In the genomic region with DNA sequence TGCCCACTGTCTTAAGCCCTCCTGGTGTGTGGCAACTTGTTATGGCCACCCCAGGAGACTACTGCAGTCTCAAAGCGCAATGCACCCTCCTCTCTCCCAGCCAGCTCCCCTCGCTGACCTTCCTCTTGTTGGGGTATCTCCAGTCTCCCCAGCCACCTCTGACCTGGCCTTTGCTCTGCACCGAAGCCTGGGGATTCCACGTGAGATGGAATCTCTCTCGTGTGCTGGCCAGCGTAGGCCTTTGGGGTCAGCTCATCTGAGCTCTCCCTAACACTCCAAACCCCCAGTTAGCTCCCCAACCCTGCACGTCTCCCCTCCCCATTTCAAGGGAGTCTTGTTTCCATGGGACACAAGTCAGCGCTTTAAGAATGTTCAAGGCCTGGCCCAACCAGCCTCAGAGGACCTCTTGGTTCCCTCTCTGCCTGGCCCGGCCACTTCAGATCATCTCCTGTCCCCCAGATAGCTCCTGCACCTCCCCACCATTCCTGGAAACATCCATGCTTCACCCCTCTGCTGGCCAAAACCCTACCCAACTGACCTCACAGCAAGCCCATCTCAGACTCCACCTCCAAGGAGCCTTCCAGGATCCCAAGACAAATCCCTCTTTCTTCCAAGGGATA, we compare ENCODE assay signal across 8 cellular contexts. TPM values are rescaled to one million over a fixed set of nuclear protein-coding genes. Genes with fewer than 3 reads are reported as not detected.
DNase-seq lines count a peak whose midpoint lies in the region; ATAC-seq and TF ChIP-seq lines count a peak whose summit lies in the region.

No MANE protein-coding gene starts in this region.

- 97% methylated on average over 9 of the region's 9 CpGs for WGBS in smooth muscle cell (ENCODE audit: low lambda C conversion rate)

- in situ Hi-C loops in GM13977 (cut with MboI; ENCODE audit: low pct_unique_long_range_greater_than_20kb, low sequenced_read_pairs, unreplicated experiment), result no loop called here

- H3K4me1 Mint-ChIP-seq in activated naive CD8-positive, alpha-beta T cell treated with anti-CD3 and anti-CD28 coated beads for 36 hours, result peaks cover 94% of the 10 kb centered on the region

- no peaks in the 10 kb centered on the region for H3K9me3 Mint-ChIP-seq in activated naive CD8-positive, alpha-beta T cell treated with anti-CD3 and anti-CD28 coated beads for 36 hours

- peaks cover 59% of the 10 kb centered on the region for H3K4me1 ChIP-seq in smooth muscle cell (ENCODE audit: low read depth)

- H3K9me3 ChIP-seq in smooth muscle cell (replicated peaks; ENCODE audit: low read depth), result no peaks in the 10 kb centered on the region

- no peak for ATAC-seq in GM19397 (IDR thresholded peaks at IDR 0.05; ENCODE audit: unreplicated experiment)

- H3K27me3 Mint-ChIP-seq in activated naive CD8-positive, alpha-beta T cell treated with anti-CD3 and anti-CD28 coated beads for 36 hours, result no peaks in the 10 kb centered on the region

- H3K36me3 Mint-ChIP-seq in activated naive CD8-positive, alpha-beta T cell treated with anti-CD3 and anti-CD28 coated beads for 36 hours, result peaks cover 27% of the 10 kb centered on the region

- H3K4me3 ChIP-seq in HL-60 (replicated peaks; ENCODE audit: insufficient read depth, low read length), result no peak overlapping the region
- no peak overlapping the region for H3K4me3 ChIP-seq in smooth muscle cell

- DNase-seq in HL-60 (ENCODE audit: low read depth in 1 of 2, low spot score in 1 of 2) (no peak), iris pigment epithelial cell (ENCODE audit: low read depth) (peak; percentile 10), smooth muscle cell (lab: John Stamatoyannopoulos, UW; ENCODE audit: unreplicated experiment) (no peak), NCI-H82 (lab: John Stamatoyannopoulos, UW) (no peak), kidney glomerular epithelial cell (lab: John Stamatoyannopoulos, UW) (no peak), GM13977 (ENCODE audit: low spot score) (no peak)
- no peak for DNase-seq in activated naive CD8-positive, alpha-beta T cell treated with anti-CD3 and anti-CD28 coated beads for 36 hours

- peak overlapping the region; percentile 20 for H3K4me3 Mint-ChIP-seq in activated naive CD8-positive, alpha-beta T cell treated with anti-CD3 and anti-CD28 coated beads for 36 hours

- peak overlapping the region; percentile 28 for H3K27ac Mint-ChIP-seq in activated naive CD8-positive, alpha-beta T cell treated with anti-CD3 and anti-CD28 coated beads for 36 hours

- H3K27ac ChIP-seq in HL-60 (replicated peaks) (peak overlapping the region; percentile 80), smooth muscle cell (ENCODE audit: low read depth) (peak overlapping the region; percentile 99)

- peaks cover 89% of the 10 kb centered on the region for H4K20me1 ChIP-seq in smooth muscle cell (ENCODE audit: low read depth)

- peak overlapping the region; percentile 33 for H3K9ac ChIP-seq in smooth muscle cell (ENCODE audit: low read depth)

- peak overlapping the region; percentile 83 for H3K4me2 ChIP-seq in smooth muscle cell

- no peak overlapping the region for H2AFZ ChIP-seq in smooth muscle cell (ENCODE audit: low read depth)

- peaks cover 23% of the 10 kb centered on the region for H3F3A ChIP-seq in smooth muscle cell (ENCODE audit: low read depth)

- peaks cover 62% of the 10 kb centered on the region for H3K79me2 ChIP-seq in smooth muscle cell (ENCODE audit: low read depth)

- H3K27me3 ChIP-seq in HL-60 (ENCODE audit: insufficient read depth, poor library complexity, severe bottlenecking), result no peaks in the 10 kb centered on the region
- H3K27me3 ChIP-seq in smooth muscle cell (ENCODE audit: low read depth), result no peaks in the 10 kb centered on the region

- no peaks in the 10 kb centered on the region for H3K36me3 ChIP-seq in smooth muscle cell (ENCODE audit: low read depth)

- TF ChIP-seq CTCF in HL-60 (IDR thresholded peaks at IDR 0.05; ENCODE audit: insufficient read depth, low read length), result no peak
- TF ChIP-seq CTCF in smooth muscle cell (IDR thresholded peaks at IDR 0.05; ENCODE audit: borderline replicate concordance, insufficient read depth, poor library complexity, severe bottlenecking), result no peak
- TF ChIP-seq CTCF in GM13977 (IDR thresholded peaks at IDR 0.05; ENCODE audit: extremely low read depth, insufficient read depth, missing control alignments), result no peak

RNA-seq across cellular contexts. Expression of gene ITPRIP, which starts 11.2 kb away (rescaled TPM):
- 10 to 100 TPM; 18.8 to 19.4 TPM for total RNA-seq in activated naive CD8-positive, alpha-beta T cell treated with anti-CD3 and anti-CD28 coated beads for 36 hours
- 26.5 and 33.6 TPM in 2 replicates for total RNA-seq in smooth muscle cell
- polyA plus RNA-seq in smooth muscle cell, result 44.5 and 59.3 TPM in 2 replicates

RNA-seq across cellular contexts. Expression of gene CFAP58, which starts 26.5 kb away (rescaled TPM):
- under 1 TPM; 0.34 to 0.41 TPM for total RNA-seq in activated naive CD8-positive, alpha-beta T cell treated with anti-CD3 and anti-CD28 coated beads for 36 hours
- total RNA-seq in smooth muscle cell, result 0.04 and 0.54 TPM in 2 replicates
- 0.39 and 0.73 TPM in 2 replicates for polyA plus RNA-seq in smooth muscle cell

RNA-seq across cellular contexts. Expression of gene GSTO2, which starts 58.1 kb away (rescaled TPM):
- 1 to 10 TPM; 1.5 to 2.5 TPM for total RNA-seq in activated naive CD8-positive, alpha-beta T cell treated with anti-CD3 and anti-CD28 coated beads for 36 hours
- 1.8 and 2.1 TPM in 2 replicates for total RNA-seq in smooth muscle cell
- polyA plus RNA-seq in smooth muscle cell, result 3.7 and 4.9 TPM in 2 replicates
